9 cellular contexts compared by ENCODE assay signal in genomic region chr10:131726460-131726861, GRCh38.
A peak's percentile ranks its signal among the peaks of the same experiment; 100 is the strongest.
DNase-seq lines count a peak whose midpoint lies in the region; ATAC-seq and TF ChIP-seq lines count a peak whose summit lies in the region.
"Had no signal": no experiment of that assay in that cellular context is flagged by ENCODE, and none has a peak within 500 bp of the region (broad histone marks: within the 10 kb centered on the region; RNA-seq: fewer than 3 reads in every experiment).

No MANE protein-coding gene starts in this region.

- no peaks in the 10 kb centered on the region for H3K79me1 ChIP-seq in mesenchymal stem cell (replicated peaks; ENCODE audit: low read length, poor library complexity, severe bottlenecking)

- H2BK12ac ChIP-seq in mesenchymal stem cell (ENCODE audit: low read length in 2 of 2), result no peak overlapping the region

- no peak overlapping the region for H3K23ac ChIP-seq in mesenchymal stem cell (ENCODE audit: low read length in 2 of 2)

- ATAC-seq in body of pancreas (no peak), upper lobe of left lung (ENCODE audit: low FRiP score in 2 of 2) (peak in 1 of 2 donors; percentile 58)

- DNase-seq in activated CD4-positive, alpha-beta memory T cell treated with anti-CD3 and anti-CD28 coated beads for 36 hours, result peak; percentile 8
- no peak for DNase-seq in activated CD4-positive, alpha-beta memory T cell treated with anti-CD3 and anti-CD28 coated beads, Interleukin-2, amount 10 ng/mL, durations not matched to agents 7 days and 5 days
- DNase-seq in body of pancreas (peak; percentile 26 to 56 (median 42)), mesenchymal stem cell (no peak), upper lobe of left lung (peak; percentile 35 to 87), cerebellar nuclear complex (lab: John Stamatoyannopoulos, UW) (no peak), osteoblast (ENCODE audit: insufficient read length, low spot score, missing footprints) (no peak), D341Med (ENCODE audit: low spot score) (no peak)
- DNase-seq: KBM-7 had no signal

- POLR2A ChIA-PET in activated CD4-positive, alpha-beta memory T cell treated with anti-CD3 and anti-CD28 coated beads for 36 hours (lab: Charles Lee), result no interaction called here
- POLR2A ChIA-PET in activated CD4-positive, alpha-beta memory T cell treated with anti-CD3 and anti-CD28 coated beads, Interleukin-2, amount 10 ng/mL, durations not matched to agents 7 days and 5 days (lab: Charles Lee), result no interaction called here

- no peak overlapping the region for H3K9ac ChIP-seq in mesenchymal stem cell (ENCODE audit: low read length)

- H4K20me1 ChIP-seq in osteoblast (ENCODE audit: insufficient read depth, low read length), result no peaks in the 10 kb centered on the region

- H3K4me3 ChIP-seq in body of pancreas (no peak overlapping the region), mesenchymal stem cell (ENCODE audit: insufficient read depth in 1 of 2, low read depth in 1 of 2, low read length in 2 of 2) (no peak overlapping the region), upper lobe of left lung (peak overlapping the region in 2 of 4 donors; percentile 3 to 10), osteoblast (ENCODE audit: insufficient read depth, low read length) (no peak overlapping the region)

- no peak overlapping the region for H3K4ac ChIP-seq in mesenchymal stem cell (ENCODE audit: low read depth in 1 of 2, low read length in 2 of 2)

- H3K36me3 Mint-ChIP-seq in activated CD4-positive, alpha-beta memory T cell treated with anti-CD3 and anti-CD28 coated beads for 36 hours, result no peaks in the 10 kb centered on the region
- no peaks in the 10 kb centered on the region for H3K36me3 Mint-ChIP-seq in activated CD4-positive, alpha-beta memory T cell treated with anti-CD3 and anti-CD28 coated beads, Interleukin-2, amount 10 ng/mL, durations not matched to agents 7 days and 5 days (ENCODE audit: low read depth)

- H4K8ac ChIP-seq in mesenchymal stem cell (ENCODE audit: low read length), result no peak overlapping the region

- H3K4me1 Mint-ChIP-seq in activated CD4-positive, alpha-beta memory T cell treated with anti-CD3 and anti-CD28 coated beads for 36 hours (ENCODE audit: low read depth), result no peaks in the 10 kb centered on the region
- no peaks in the 10 kb centered on the region for H3K4me1 Mint-ChIP-seq in activated CD4-positive, alpha-beta memory T cell treated with anti-CD3 and anti-CD28 coated beads, Interleukin-2, amount 10 ng/mL, durations not matched to agents 7 days and 5 days

- CTCF ChIA-PET in activated CD4-positive, alpha-beta memory T cell treated with anti-CD3 and anti-CD28 coated beads for 36 hours (lab: Charles Lee), result no interaction called here
- CTCF ChIA-PET in activated CD4-positive, alpha-beta memory T cell treated with anti-CD3 and anti-CD28 coated beads, Interleukin-2, amount 10 ng/mL, durations not matched to agents 7 days and 5 days (lab: Charles Lee), result no interaction called here

- TF ChIP-seq POLR2A in body of pancreas (IDR thresholded peaks at IDR 0.05), result no peak
- TF ChIP-seq POLR2A in upper lobe of left lung (IDR thresholded peaks at IDR 0.05), result no peak

- H3K27ac ChIP-seq in body of pancreas (no peak overlapping the region), mesenchymal stem cell (ENCODE audit: low read length, poor library complexity, severe bottlenecking) (no peak overlapping the region), upper lobe of left lung (no peak overlapping the region), osteoblast (ENCODE audit: low read depth, low read length) (no peak overlapping the region)

- no peak overlapping the region for H4K91ac ChIP-seq in mesenchymal stem cell (ENCODE audit: low read length)

- H3K4me2 ChIP-seq in mesenchymal stem cell (ENCODE audit: low read length, poor library complexity, severe bottlenecking) (no peak overlapping the region), osteoblast (ENCODE audit: insufficient read depth, low read length) (no peak overlapping the region)

- H3K9me3 Mint-ChIP-seq in activated CD4-positive, alpha-beta memory T cell treated with anti-CD3 and anti-CD28 coated beads for 36 hours, result no peaks in the 10 kb centered on the region
- no peaks in the 10 kb centered on the region for H3K9me3 Mint-ChIP-seq in activated CD4-positive, alpha-beta memory T cell treated with anti-CD3 and anti-CD28 coated beads, Interleukin-2, amount 10 ng/mL, durations not matched to agents 7 days and 5 days

- no peak overlapping the region for H2BK120ac ChIP-seq in mesenchymal stem cell (ENCODE audit: low read depth, low read length)

- intact Hi-C loops in activated CD4-positive, alpha-beta memory T cell treated with anti-CD3 and anti-CD28 coated beads for 36 hours (cut with micrococcal nuclease), result no loop called here
- intact Hi-C loops in body of pancreas (cut with DNase I), result no loop called here

- no peak overlapping the region for H3K4me3 Mint-ChIP-seq in activated CD4-positive, alpha-beta memory T cell treated with anti-CD3 and anti-CD28 coated beads for 36 hours
- H3K4me3 Mint-ChIP-seq in activated CD4-positive, alpha-beta memory T cell treated with anti-CD3 and anti-CD28 coated beads, Interleukin-2, amount 10 ng/mL, durations not matched to agents 7 days and 5 days, result no peak overlapping the region

- H3K9me3 ChIP-seq in body of pancreas (no peaks in the 10 kb centered on the region), mesenchymal stem cell (ENCODE audit: control insufficient read depth, low read length) (no peaks in the 10 kb centered on the region), upper lobe of left lung (no peaks in the 10 kb centered on the region), osteoblast (ENCODE audit: low read depth, low read length) (no peaks in the 10 kb centered on the region)

- no peak overlapping the region for H2AK5ac ChIP-seq in mesenchymal stem cell (ENCODE audit: low read length, severe bottlenecking)

- H3K36me3 ChIP-seq in body of pancreas (replicated peaks in 1 of 2; ENCODE audit: insufficient read depth in 1 of 2, low read depth in 2 of 2) (no peaks in the 10 kb centered on the region), mesenchymal stem cell (ENCODE audit: control insufficient read depth in 1 of 2, insufficient read depth in 2 of 2, low read depth in 1 of 2, low read length in 2 of 2) (no peaks in the 10 kb centered on the region), upper lobe of left lung (no peaks in the 10 kb centered on the region), osteoblast (ENCODE audit: insufficient read depth, low read length) (no peaks in the 10 kb centered on the region)

- TF ChIP-seq CTCF in body of pancreas (IDR thresholded peaks at IDR 0.05) (no peak), upper lobe of left lung (IDR thresholded peaks at IDR 0.05) (no peak), osteoblast (IDR thresholded peaks at IDR 0.05; ENCODE audit: extremely low read depth, low read depth, low read length) (no peak)

- no peaks in the 10 kb centered on the region for H3K79me2 ChIP-seq in osteoblast (ENCODE audit: insufficient read depth, low read length)

- H2AFZ ChIP-seq in mesenchymal stem cell (ENCODE audit: low read depth, low read length) (peak overlapping the region; percentile 10), osteoblast (ENCODE audit: low read length) (no peak overlapping the region)

- no peak overlapping the region for H3K14ac ChIP-seq in mesenchymal stem cell (ENCODE audit: low read length in 2 of 2)

- peaks cover 2% of the 10 kb centered on the region for H3K27me3 Mint-ChIP-seq in activated CD4-positive, alpha-beta memory T cell treated with anti-CD3 and anti-CD28 coated beads for 36 hours
- no peaks in the 10 kb centered on the region for H3K27me3 Mint-ChIP-seq in activated CD4-positive, alpha-beta memory T cell treated with anti-CD3 and anti-CD28 coated beads, Interleukin-2, amount 10 ng/mL, durations not matched to agents 7 days and 5 days

- WGBS in body of pancreas, 2 donors, result 8 to 9% methylated on average over 20 of the region's 20 CpGs
- 16% methylated on average over 20 of the region's 20 CpGs for WGBS in mesenchymal stem cell
- WGBS in upper lobe of left lung, 2 donors, result 11 to 15% methylated on average over 19 to 20 of the region's 20 CpGs

- TF ChIP-seq EP300 in upper lobe of left lung (IDR thresholded peaks at IDR 0.05), result no peak

- no peak overlapping the region for H3K18ac ChIP-seq in mesenchymal stem cell (ENCODE audit: low read depth in 1 of 2, low read length in 2 of 2)

- H3K4me1 ChIP-seq in body of pancreas, result no peaks in the 10 kb centered on the region
- peaks cover 5% of the 10 kb centered on the region for H3K4me1 ChIP-seq in mesenchymal stem cell (ENCODE audit: control insufficient read depth, insufficient read depth, low read depth, low read length)
- peaks cover 0 to 12% (median 8%) of the 10 kb centered on the region in 4 donors for H3K4me1 ChIP-seq in upper lobe of left lung
- H3K4me1 ChIP-seq in osteoblast (ENCODE audit: insufficient read depth, low read length), result no peaks in the 10 kb centered on the region

- H3K27me3 ChIP-seq in body of pancreas (no peaks in the 10 kb centered on the region), mesenchymal stem cell (ENCODE audit: control insufficient read depth in 1 of 2, insufficient read depth in 1 of 2, low read length in 2 of 2) (no peaks in the 10 kb centered on the region), upper lobe of left lung (no peaks in the 10 kb centered on the region), osteoblast (ENCODE audit: insufficient read depth, low read length) (no peaks in the 10 kb centered on the region)

- no peak overlapping the region for H2BK5ac ChIP-seq in mesenchymal stem cell (ENCODE audit: low read depth, low read length, poor library complexity, severe bottlenecking)

- no peak overlapping the region for H2BK15ac ChIP-seq in mesenchymal stem cell (ENCODE audit: low read depth, poor library complexity, severe bottlenecking)

- H3K27ac Mint-ChIP-seq in activated CD4-positive, alpha-beta memory T cell treated with anti-CD3 and anti-CD28 coated beads for 36 hours, result no peak overlapping the region
- no peak overlapping the region for H3K27ac Mint-ChIP-seq in activated CD4-positive, alpha-beta memory T cell treated with anti-CD3 and anti-CD28 coated beads, Interleukin-2, amount 10 ng/mL, durations not matched to agents 7 days and 5 days

Comparison
In these comparisons a context has a peak if more than half of its experiments do, and no peak if none do; other contexts are left out.
1. DNase-seq: peak in activated CD4-positive, alpha-beta memory T cell treated with anti-CD3 and anti-CD28 coated beads for 36 hours (single experiment), body of pancreas (4 of 4) and upper lobe of left lung (2 of 2); none in activated CD4-positive, alpha-beta memory T cell treated with anti-CD3 and anti-CD28 coated beads, Interleukin-2, amount 10 ng/mL, durations not matched to agents 7 days and 5 days (single experiment), mesenchymal stem cell (single experiment), cerebellar nuclear complex (0 of 2), osteoblast (single experiment) and D341Med (single experiment).